38 cellular contexts compared by ENCODE assay signal in genomic region chr7:3790803-3791202, GRCh38.
"Had no signal": no experiment of that assay in that cellular context is flagged by ENCODE, and none has a peak within 500 bp of the region (broad histone marks: within the 10 kb centered on the region; RNA-seq: fewer than 3 reads in every experiment).

No MANE protein-coding gene starts in this region.

- H3K4me3 ChIP-seq: adrenal gland, body of pancreas, breast epithelium had no signal

- DNase-seq: activated B cell treated with CpG ODN at 0.5 μM for 24 hours; activated CD4-positive, alpha-beta memory T cell treated with anti-CD3 and anti-CD28 coated beads for 36 hours; activated CD4-positive, alpha-beta T cell treated with anti-CD3 and anti-CD28 coated beads for 4 hours; activated CD4-positive, alpha-beta T cell treated with anti-CD3 and anti-CD28 coated beads, Interleukin-2, amount 10 ng/mL, durations not matched to agents 24 days and 14 days; activated CD4-positive, alpha-beta T cell treated with anti-CD3 and anti-CD28 coated beads, Interleukin-2, amount 50 U/mL, for 1 hour; activated CD4-positive, alpha-beta T cell treated with anti-CD3 and anti-CD28 coated beads, Interleukin-2, amount 50 U/mL, for 4 hours; activated CD4-positive, CD25-positive, alpha-beta regulatory T cell treated with anti-CD3 and anti-CD28 coated beads, Interleukin-2, amount 50 U/mL, for 72 hours; activated CD8-positive, alpha-beta memory T cell treated with anti-CD3 and anti-CD28 coated beads, Interleukin-2, amount 50 U/mL, for 4 hours; activated CD8-positive, alpha-beta T cell treated with anti-CD3 and anti-CD28 coated beads for 36 hours; activated effector memory CD4-positive, alpha-beta T cell treated with anti-CD3 and anti-CD28 coated beads, Interleukin-2, amount 50 U/mL, for 16 hours; activated gamma-delta T cell treated with Interleukin-2 at 50 U/mL for 16 hours; activated naive CD4-positive, alpha-beta T cell; activated naive CD4-positive, alpha-beta T cell treated with anti-CD3 and anti-CD28 coated beads for 36 hours; activated naive CD4-positive, alpha-beta T cell treated with anti-CD3 and anti-CD28 coated beads, Interleukin-2, amount 50 U/mL, for 16 hours; activated naive CD8-positive, alpha-beta T cell treated with anti-CD3 and anti-CD28 coated beads for 36 hours; activated T-cell treated with anti-CD3 and anti-CD28 coated beads for 4 hours; activated T-cell treated with anti-CD3 and anti-CD28 coated beads, Interleukin-2, amount 50 U/mL, for 1 hour; activated T-cell treated with anti-CD3 and anti-CD28 coated beads, Interleukin-2, amount 50 U/mL, for 4 hours; activated T-cell treated with anti-CD3 and anti-CD28 coated beads, Interleukin-2, amount 50 U/mL, for 72 hours; adrenal gland; amniotic stem cell; aorta; body of pancreas; brain microvascular endothelial cell; cerebellar nuclear complex; T-helper 1 cell; T-helper 2 cell; T-helper 9 cell had no signal

- H3K4me1 Mint-ChIP-seq: activated B cell treated with CpG ODN at 0.5 μM for 24 hours; activated CD4-positive, alpha-beta T cell treated with anti-CD3 and anti-CD28 coated beads, Interleukin-2, amount 10 ng/mL, durations not matched to agents 24 days and 14 days; activated naive CD8-positive, alpha-beta T cell treated with anti-CD3 and anti-CD28 coated beads for 36 hours; activated T-helper 17 cell treated with anti-CD3 and anti-CD28 coated beads, Interleukin-2, amount 50 U/mL, for 72 hours; central memory CD8-positive, alpha-beta T cell had no signal

- H3K4me1 ChIP-seq: adrenal gland, body of pancreas, breast epithelium had no signal

- H3K9me3 ChIP-seq: adrenal gland, body of pancreas, breast epithelium had no signal

- H3K4me3 Mint-ChIP-seq: activated B cell treated with CpG ODN at 0.5 μM for 24 hours; activated CD4-positive, alpha-beta memory T cell treated with anti-CD3 and anti-CD28 coated beads for 36 hours; activated CD4-positive, alpha-beta T cell treated with anti-CD3 and anti-CD28 coated beads, Interleukin-2, amount 10 ng/mL, durations not matched to agents 24 days and 14 days; activated CD8-positive, alpha-beta T cell treated with anti-CD3 and anti-CD28 coated beads for 36 hours; activated naive CD4-positive, alpha-beta T cell treated with anti-CD3 and anti-CD28 coated beads for 36 hours; activated naive CD8-positive, alpha-beta T cell treated with anti-CD3 and anti-CD28 coated beads for 36 hours; activated T-cell treated with anti-CD3 and anti-CD28 coated beads, Interleukin-2, amount 50 U/mL, for 4 hours; activated T-cell treated with anti-CD3 and anti-CD28 coated beads, Interleukin-2, amount 50 U/mL, for 72 hours; activated T-helper 1 cell treated with anti-CD3 and anti-CD28 coated beads, Interleukin-12 subunit alpha, Interleukin-12 subunit beta, Interleukin-2, Interleukin-4 antibody, amounts not matched to agents 30 ng/mL and 10 ng/mL and 1 ng/mL, durations not matched to agents 14 hours and 24 hours and 36 hours; activated T-helper 17 cell treated with anti-CD3 and anti-CD28 coated beads, Interleukin-2, amount 50 U/mL, for 72 hours; central memory CD8-positive, alpha-beta T cell; T-helper 1 cell treated with Interleukin-12 subunit alpha and Interleukin-12 subunit beta and Interleukin-4 antibody, amounts not matched to agents 30 μg/mL and 1 μg/mL, for 36 hours; T-helper 2 cell treated with Interferon-gamma antibody and Interleukin-4, amounts not matched to agents 5 μg/mL and 100 μg/mL, for 36 hours had no signal

- H3K27ac ChIP-seq: adrenal gland, body of pancreas, brain microvascular endothelial cell, breast epithelium, VCaP had no signal

- H3K27ac Mint-ChIP-seq: activated B cell treated with CpG ODN at 0.5 μM for 24 hours; activated CD4-positive, alpha-beta memory T cell treated with anti-CD3 and anti-CD28 coated beads for 36 hours; activated CD4-positive, alpha-beta T cell treated with anti-CD3 and anti-CD28 coated beads, Interleukin-2, amount 10 ng/mL, durations not matched to agents 24 days and 14 days; activated CD8-positive, alpha-beta T cell treated with anti-CD3 and anti-CD28 coated beads for 36 hours; activated naive CD4-positive, alpha-beta T cell treated with anti-CD3 and anti-CD28 coated beads for 36 hours; activated naive CD4-positive, alpha-beta T cell treated with anti-CD3 and anti-CD28 coated beads, Interleukin-2, amount 50 U/mL, for 72 hours; activated naive CD8-positive, alpha-beta T cell treated with anti-CD3 and anti-CD28 coated beads for 36 hours; activated T-cell treated with anti-CD3 and anti-CD28 coated beads, Interleukin-2, amount 50 U/mL, for 72 hours; activated T-helper 1 cell treated with anti-CD3 and anti-CD28 coated beads, Interleukin-12 subunit alpha, Interleukin-12 subunit beta, Interleukin-2, Interleukin-4 antibody, amounts not matched to agents 30 ng/mL and 10 ng/mL and 1 ng/mL, durations not matched to agents 14 hours and 24 hours and 36 hours; activated T-helper 17 cell treated with anti-CD3 and anti-CD28 coated beads, Interleukin-2, amount 50 U/mL, for 72 hours; T-helper 1 cell treated with Interleukin-12 subunit alpha and Interleukin-12 subunit beta and Interleukin-4 antibody, amounts not matched to agents 30 μg/mL and 1 μg/mL, for 36 hours; T-helper 2 cell treated with Interferon-gamma antibody and Interleukin-4, amounts not matched to agents 5 μg/mL and 100 μg/mL, for 36 hours had no signal

- H3K36me3 Mint-ChIP-seq: activated CD4-positive, alpha-beta memory T cell treated with anti-CD3 and anti-CD28 coated beads for 36 hours; activated naive CD4-positive, alpha-beta T cell treated with anti-CD3 and anti-CD28 coated beads, Interleukin-2, amount 50 U/mL, for 72 hours; activated naive CD8-positive, alpha-beta T cell treated with anti-CD3 and anti-CD28 coated beads for 36 hours had no signal

- ATAC-seq: activated CD8-positive, alpha-beta T cell treated with anti-CD3 and anti-CD28 coated beads for 36 hours; activated naive CD4-positive, alpha-beta T cell treated with anti-CD3 and anti-CD28 coated beads, Interleukin-2, amount 50 U/mL, for 72 hours; activated T-cell treated with anti-CD3 and anti-CD28 coated beads, Interleukin-2, amount 50 U/mL, for 4 hours; activated T-cell treated with anti-CD3 and anti-CD28 coated beads, Interleukin-2, amount 50 U/mL, for 72 hours; activated T-helper 17 cell treated with anti-CD3 and anti-CD28 coated beads, Interleukin-2, amount 50 U/mL, for 72 hours; body of pancreas had no signal

- H3K27me3 ChIP-seq: adrenal gland, body of pancreas, brain microvascular endothelial cell, breast epithelium had no signal

- H3K9me3 Mint-ChIP-seq: activated B cell treated with CpG ODN at 0.5 μM for 24 hours; activated CD4-positive, alpha-beta memory T cell treated with anti-CD3 and anti-CD28 coated beads for 36 hours; activated CD4-positive, alpha-beta T cell treated with anti-CD3 and anti-CD28 coated beads, Interleukin-2, amount 10 ng/mL, durations not matched to agents 24 days and 14 days; activated CD8-positive, alpha-beta T cell treated with anti-CD3 and anti-CD28 coated beads for 36 hours; activated naive CD4-positive, alpha-beta T cell treated with anti-CD3 and anti-CD28 coated beads for 36 hours; activated naive CD4-positive, alpha-beta T cell treated with anti-CD3 and anti-CD28 coated beads, Interleukin-2, amount 50 U/mL, for 72 hours; activated naive CD8-positive, alpha-beta T cell treated with anti-CD3 and anti-CD28 coated beads for 36 hours; activated T-cell treated with anti-CD3 and anti-CD28 coated beads, Interleukin-2, amount 50 U/mL, for 4 hours; activated T-cell treated with anti-CD3 and anti-CD28 coated beads, Interleukin-2, amount 50 U/mL, for 72 hours; activated T-helper 1 cell treated with anti-CD3 and anti-CD28 coated beads, Interleukin-12 subunit alpha, Interleukin-12 subunit beta, Interleukin-2, Interleukin-4 antibody, amounts not matched to agents 30 ng/mL and 10 ng/mL and 1 ng/mL, durations not matched to agents 14 hours and 24 hours and 36 hours; activated T-helper 17 cell treated with anti-CD3 and anti-CD28 coated beads, Interleukin-2, amount 50 U/mL, for 72 hours; central memory CD8-positive, alpha-beta T cell; T-helper 1 cell treated with Interleukin-12 subunit alpha and Interleukin-12 subunit beta and Interleukin-4 antibody, amounts not matched to agents 30 μg/mL and 1 μg/mL, for 36 hours; T-helper 2 cell treated with Interferon-gamma antibody and Interleukin-4, amounts not matched to agents 5 μg/mL and 100 μg/mL, for 36 hours had no signal

- H3K36me3 ChIP-seq: adrenal gland, brain microvascular endothelial cell, breast epithelium had no signal

- FAIRE-seq: astrocyte, TTC549 had no signal
